Comparison of ENCODE assay signal across 10 cellular contexts in the genomic region with DNA sequence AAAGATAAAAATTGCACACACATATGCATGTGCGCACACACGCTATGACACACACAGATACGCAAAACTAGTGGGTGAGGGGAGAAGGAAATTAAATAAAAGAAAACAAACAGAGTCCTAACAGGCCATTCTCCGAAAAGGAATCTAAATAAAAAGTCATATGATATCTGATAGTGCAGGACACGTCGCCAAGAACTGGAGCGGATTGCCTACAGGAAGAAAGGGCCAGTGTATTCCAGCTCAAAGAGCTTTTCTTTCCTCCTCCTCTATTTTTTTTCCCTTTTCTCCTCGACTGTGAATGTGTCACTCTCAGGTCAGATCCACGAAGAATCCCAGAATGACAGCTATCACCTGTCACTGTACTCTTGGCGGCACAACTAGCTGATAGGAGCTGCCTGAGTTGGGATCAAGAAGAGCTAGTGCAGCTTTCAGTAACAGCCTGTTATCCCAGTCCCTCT.
DNase-seq lines count a peak whose midpoint lies in the region; ATAC-seq and TF ChIP-seq lines count a peak whose summit lies in the region.
"Had no signal": no experiment of that assay in that cellular context is flagged by ENCODE, and none has a peak within 500 bp of the region (broad histone marks: within the 10 kb centered on the region; RNA-seq: fewer than 3 reads in every experiment).

No MANE protein-coding gene starts in this region.

- H3K27ac ChIP-seq in angular gyrus (ENCODE audit: low read depth, low read length) (peak overlapping the region; percentile 98), stomach smooth muscle (ENCODE audit: low read length) (no peak overlapping the region)
- no peak overlapping the region for H3K27ac ChIP-seq in CD8-positive, alpha-beta memory T cell (ENCODE audit: low read depth, low read length)
- H3K27ac ChIP-seq: SJSA1 had no signal

- peak overlapping the region; percentile 6 for H3K9ac ChIP-seq in stomach smooth muscle (ENCODE audit: low read length in 2 of 2)

- H3K9me3 Mint-ChIP-seq in HFFc6 = no peaks in the 10 kb centered on the region
- no peaks in the 10 kb centered on the region for H3K9me3 Mint-ChIP-seq in CD8-positive, alpha-beta memory T cell
- H3K9me3 Mint-ChIP-seq in T-helper 2 cell treated with Interferon-gamma antibody and Interleukin-4, amounts not matched to agents 5 μg/mL and 100 μg/mL, for 36 hours = no peaks in the 10 kb centered on the region

- no peaks in the 10 kb centered on the region for H3K9me3 ChIP-seq in stomach smooth muscle (ENCODE audit: control insufficient read depth in 2 of 2, low read length in 2 of 2)
- H3K9me3 ChIP-seq in CD8-positive, alpha-beta memory T cell (ENCODE audit: low read length) = no peaks in the 10 kb centered on the region
- H3K9me3 ChIP-seq: SJSA1 had no signal

- peaks cover 1% of the 10 kb centered on the region; the same call in 1 of the 2 replicates for H3K27me3 Mint-ChIP-seq in HFFc6 (ENCODE audit: insufficient read depth)
- no peaks in the 10 kb centered on the region for H3K27me3 Mint-ChIP-seq in CD8-positive, alpha-beta memory T cell
- peaks cover 8% of the 10 kb centered on the region for H3K27me3 Mint-ChIP-seq in T-helper 2 cell treated with Interferon-gamma antibody and Interleukin-4, amounts not matched to agents 5 μg/mL and 100 μg/mL, for 36 hours (ENCODE audit: low read depth)

- H3K36me3 ChIP-seq in stomach smooth muscle (ENCODE audit: control insufficient read depth in 2 of 2, insufficient read depth in 2 of 2, low read length in 2 of 2) = no peaks in the 10 kb centered on the region
- no peaks in the 10 kb centered on the region for H3K36me3 ChIP-seq in CD8-positive, alpha-beta memory T cell (ENCODE audit: insufficient read depth, low read length)
- H3K36me3 ChIP-seq: SJSA1 had no signal

- DNase-seq in HFFc6 (no peak), iris pigment epithelial cell (ENCODE audit: low read depth) (peak; percentile 22), NOMO-1 treated with DMSO at 0.1 percent for 48 hours (lab: John Stamatoyannopoulos, UW; ENCODE audit: unreplicated experiment) (no peak)
- DNase-seq in CD8-positive, alpha-beta memory T cell = no peak
- no peak for DNase-seq in T-helper 2 cell treated with Interferon-gamma antibody and Interleukin-4, amounts not matched to agents 5 μg/mL and 100 μg/mL, for 36 hours (ENCODE audit: low spot score)
- DNase-seq: cortex of kidney had no signal

- POLR2A ChIA-PET in CD8-positive, alpha-beta memory T cell (lab: Charles Lee) = no interaction called here

- no peak for TF ChIP-seq CTCF in HFFc6 (IDR thresholded peaks at IDR 0.05)

- no peaks in the 10 kb centered on the region for H3K27me3 ChIP-seq in stomach smooth muscle (ENCODE audit: control insufficient read depth in 1 of 2, insufficient read depth in 2 of 2, low read length in 2 of 2)
- H3K27me3 ChIP-seq in CD8-positive, alpha-beta memory T cell (ENCODE audit: insufficient read depth, low read length, poor library complexity, severe bottlenecking) = no peaks in the 10 kb centered on the region
- H3K27me3 ChIP-seq: SJSA1 had no signal

- no peak for ATAC-seq in GM19455 (IDR thresholded peaks at IDR 0.05; ENCODE audit: unreplicated experiment)

- H3K4me1 Mint-ChIP-seq in HFFc6 (ENCODE audit: low read depth) = peaks cover 55% of the 10 kb centered on the region
- H3K4me1 Mint-ChIP-seq in CD8-positive, alpha-beta memory T cell = peaks cover 0 to 6% (median 4%) of the 10 kb centered on the region in 3 donors
- no peaks in the 10 kb centered on the region for H3K4me1 Mint-ChIP-seq in T-helper 2 cell treated with Interferon-gamma antibody and Interleukin-4, amounts not matched to agents 5 μg/mL and 100 μg/mL, for 36 hours (ENCODE audit: low read depth)

- no peaks in the 10 kb centered on the region for H3K36me3 Mint-ChIP-seq in HFFc6 (ENCODE audit: low read depth)
- H3K36me3 Mint-ChIP-seq in CD8-positive, alpha-beta memory T cell = no peaks in the 10 kb centered on the region
- no peaks in the 10 kb centered on the region for H3K36me3 Mint-ChIP-seq in T-helper 2 cell treated with Interferon-gamma antibody and Interleukin-4, amounts not matched to agents 5 μg/mL and 100 μg/mL, for 36 hours (ENCODE audit: low read depth)

- peak overlapping the region; percentile 78 for H3K27ac Mint-ChIP-seq in HFFc6
- H3K27ac Mint-ChIP-seq in CD8-positive, alpha-beta memory T cell = no peak overlapping the region
- H3K27ac Mint-ChIP-seq in T-helper 2 cell treated with Interferon-gamma antibody and Interleukin-4, amounts not matched to agents 5 μg/mL and 100 μg/mL, for 36 hours = no peak overlapping the region

- no peaks in the 10 kb centered on the region for H3K4me1 ChIP-seq in stomach smooth muscle (ENCODE audit: control insufficient read depth, insufficient read depth, low read length)
- peaks cover 16% of the 10 kb centered on the region for H3K4me1 ChIP-seq in CD8-positive, alpha-beta memory T cell (ENCODE audit: insufficient read depth, low read length)

- CTCF ChIA-PET in CD8-positive, alpha-beta memory T cell (lab: Charles Lee) = no interaction called here

- peak overlapping the region in 1 of 2 donors; percentile 31 for H3K4me3 ChIP-seq in stomach smooth muscle (ENCODE audit: low read length in 2 of 2)
- no peak overlapping the region for H3K4me3 ChIP-seq in CD8-positive, alpha-beta memory T cell (ENCODE audit: low read length)
- H3K4me3 ChIP-seq: SJSA1 had no signal

- peak overlapping the region; percentile 83 for H3K4me3 Mint-ChIP-seq in HFFc6
- no peak overlapping the region for H3K4me3 Mint-ChIP-seq in CD8-positive, alpha-beta memory T cell
- H3K4me3 Mint-ChIP-seq in T-helper 2 cell treated with Interferon-gamma antibody and Interleukin-4, amounts not matched to agents 5 μg/mL and 100 μg/mL, for 36 hours = no peak overlapping the region
